8 cellular contexts compared by ENCODE assay signal in the genomic region with DNA sequence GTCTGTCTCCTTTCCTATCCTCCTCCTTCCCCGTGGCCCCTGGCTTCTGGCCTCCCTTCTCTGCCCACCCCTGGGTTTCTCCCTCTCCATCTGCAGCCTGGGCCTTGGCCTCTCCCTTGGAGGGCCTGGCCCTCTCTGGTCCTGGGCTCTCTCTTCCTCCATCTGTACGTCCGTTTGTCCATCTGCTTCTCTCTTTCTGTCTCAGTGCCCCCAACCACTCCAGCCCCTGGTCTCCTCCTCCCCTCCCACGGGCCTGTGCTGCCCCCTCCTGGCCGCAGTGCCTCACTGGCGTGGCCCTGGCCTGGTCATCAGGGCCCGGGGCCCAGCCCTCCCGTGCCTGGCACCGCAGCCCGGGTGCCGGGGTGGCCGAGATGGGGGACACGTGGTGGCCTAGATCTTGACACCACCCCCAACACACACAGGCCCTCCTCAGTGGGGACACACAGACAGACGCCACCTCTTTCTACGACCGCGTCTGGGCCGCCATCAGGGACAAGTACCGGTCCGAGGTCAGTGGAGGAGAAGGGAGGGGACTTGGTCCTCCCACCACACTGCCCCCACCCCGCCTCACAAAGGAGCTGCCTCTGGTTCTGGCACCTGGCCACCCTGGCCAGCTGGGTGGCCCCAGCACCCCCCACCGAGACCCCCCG. TPM values are rescaled to one million over a fixed set of nuclear protein-coding genes. Genes with fewer than 3 reads are reported as not detected.
DNase-seq lines count a peak whose midpoint lies in the region; ATAC-seq and TF ChIP-seq lines count a peak whose summit lies in the region.

No MANE protein-coding gene starts in this region.

- H3K36me3 Mint-ChIP-seq in chondrocyte (ENCODE audit: low read depth), result peaks cover 14% of the 10 kb centered on the region
- peaks cover 34 to 61% of the 10 kb centered on the region in 2 donors for H3K36me3 Mint-ChIP-seq in stimulated activated naive B cell treated with anti-CD40 and anti-IgM and Interleukin-4, amounts not matched to agents 10 μg/mL and 1 μg/mL and 100 μg/mL, for 72 hours

- H3K27me3 ChIP-seq in WERI-Rb-1 (ENCODE audit: insufficient read depth, low read depth, severe bottlenecking) (no peaks in the 10 kb centered on the region), right lobe of liver (no peaks in the 10 kb centered on the region)

- H3K4me3 Mint-ChIP-seq in chondrocyte (ENCODE audit: unreplicated experiment), result no peak overlapping the region
- no peak overlapping the region for H3K4me3 Mint-ChIP-seq in stimulated activated naive B cell treated with anti-CD40 and anti-IgM and Interleukin-4, amounts not matched to agents 10 μg/mL and 1 μg/mL and 100 μg/mL, for 72 hours

- no peak overlapping the region for H3K4me3 ChIP-seq in GM12875 (ENCODE audit: low read depth, low read length)
- H3K4me3 ChIP-seq in WERI-Rb-1 (ENCODE audit: low read depth, low read length), result no peak overlapping the region
- H3K4me3 ChIP-seq in right lobe of liver, result no peak overlapping the region

- ATAC-seq in right lobe of liver (peak; percentile 54 to 81 (median 74)), GM19467 (IDR thresholded peaks at IDR 0.05; ENCODE audit: unreplicated experiment) (no peak), HG03135 (IDR thresholded peaks at IDR 0.05; ENCODE audit: unreplicated experiment) (no peak)
- peak; percentile 78 to 81 for ATAC-seq in stimulated activated naive B cell treated with anti-CD40 and anti-IgM and Interleukin-4, amounts not matched to agents 10 μg/mL and 1 μg/mL and 100 μg/mL, for 72 hours (replicated peaks)

- in situ Hi-C loops in ACHN (cut with HindIII; ENCODE audit: low pct_ligation_motif_present, low pct_unique_long_range_greater_than_20kb, low sequenced_read_pairs), result no loop called here

- no peaks in the 10 kb centered on the region for H3K4me1 ChIP-seq in right lobe of liver

- no peaks in the 10 kb centered on the region for H3K4me1 Mint-ChIP-seq in chondrocyte (ENCODE audit: low read depth)
- peaks cover 11 to 14% of the 10 kb centered on the region in 2 donors for H3K4me1 Mint-ChIP-seq in stimulated activated naive B cell treated with anti-CD40 and anti-IgM and Interleukin-4, amounts not matched to agents 10 μg/mL and 1 μg/mL and 100 μg/mL, for 72 hours

- intact Hi-C loops in right lobe of liver (cut with DNase I), result loop anchor here in 1 of 2 donors (10.0 kb wide), 2 partner anchors 62 to 152 kb away; partner anchors contain the start of genes EPOR and TSPAN16

- no peaks in the 10 kb centered on the region for H3K9me3 Mint-ChIP-seq in chondrocyte (ENCODE audit: low read depth)
- no peaks in the 10 kb centered on the region for H3K9me3 Mint-ChIP-seq in stimulated activated naive B cell treated with anti-CD40 and anti-IgM and Interleukin-4, amounts not matched to agents 10 μg/mL and 1 μg/mL and 100 μg/mL, for 72 hours

- no peaks in the 10 kb centered on the region for H3K27me3 Mint-ChIP-seq in chondrocyte (ENCODE audit: low read depth)
- H3K27me3 Mint-ChIP-seq in stimulated activated naive B cell treated with anti-CD40 and anti-IgM and Interleukin-4, amounts not matched to agents 10 μg/mL and 1 μg/mL and 100 μg/mL, for 72 hours, result no peaks in the 10 kb centered on the region

- WGBS in right lobe of liver (ENCODE audit: insufficient coverage, low coverage, low lambda C conversion rate, missing lambda C conversion rate), result 56% methylated on average over 5 of the region's 23 CpGs

- H3K27ac ChIP-seq in WERI-Rb-1 (no peak overlapping the region; the same call in 1 of the 2 replicates), right lobe of liver (no peak overlapping the region)

- no peak overlapping the region for H3K27ac Mint-ChIP-seq in chondrocyte (ENCODE audit: unreplicated experiment)
- no peak overlapping the region for H3K27ac Mint-ChIP-seq in stimulated activated naive B cell treated with anti-CD40 and anti-IgM and Interleukin-4, amounts not matched to agents 10 μg/mL and 1 μg/mL and 100 μg/mL, for 72 hours

- TF ChIP-seq POLR2A in right lobe of liver (IDR thresholded peaks at IDR 0.05), result no peak

- peak; percentile 46 for DNase-seq in ACHN
- DNase-seq in WERI-Rb-1, result peak; percentile 79
- no peak for DNase-seq in chondrocyte (ENCODE audit: low spot score)
- peak in 2 of 3 donors; percentile 66 to 69 for DNase-seq in right lobe of liver
- peak; percentile 29 for DNase-seq in stimulated activated naive B cell treated with anti-CD40 and anti-IgM and Interleukin-4, amounts not matched to agents 10 μg/mL and 1 μg/mL and 100 μg/mL, for 72 hours

- TF ChIP-seq CTCF in GM12875 (IDR thresholded peaks at IDR 0.05; ENCODE audit: borderline replicate concordance, insufficient read depth, low read depth, low read length) (peak; percentile 77), WERI-Rb-1 (IDR thresholded peaks at IDR 0.05; ENCODE audit: low read depth, low read length) (peak; percentile 87), chondrocyte (IDR thresholded peaks at IDR 0.05) (peak; percentile 84), right lobe of liver (IDR thresholded peaks at IDR 0.05) (peak; percentile 61 to 81 (median 70))

- peaks cover 71% of the 10 kb centered on the region for H3K36me3 ChIP-seq in WERI-Rb-1
- H3K36me3 ChIP-seq in right lobe of liver, result peaks cover 0 to 53% (median 22%) of the 10 kb centered on the region in 4 donors

- H3K9me3 ChIP-seq in WERI-Rb-1 (ENCODE audit: severe bottlenecking) (no peaks in the 10 kb centered on the region), right lobe of liver (no peaks in the 10 kb centered on the region)

RNA-seq across cellular contexts. Expression of gene PRKCSH, which starts 11.3 kb away (rescaled TPM):
- total RNA-seq in chondrocyte (309 to 330 TPM (median 318 TPM) in 3 replicates), right lobe of liver (100 to 1,000 TPM; 114 to 206 (median 192) TPM)

RNA-seq across cellular contexts. Expression of gene ODAD3, which starts 11.9 kb away (rescaled TPM):
- 0.15 to 0.68 TPM (median 0.31 TPM) in 3 replicates for total RNA-seq in chondrocyte
- total RNA-seq in right lobe of liver, result under 1 TPM; 0.21 to 0.73 (median 0.54) TPM

RNA-seq across cellular contexts. Expression of gene RGL3, which starts 27.7 kb away (rescaled TPM):
- 0.70 to 0.97 TPM in 2 of 3 replicates, not detected in the other for total RNA-seq in chondrocyte
- total RNA-seq in right lobe of liver, result 10 to 100 TPM in 5 of 6 experiments, 1 to 10 TPM in 1; 6.7 to 26.6 (median 19.7) TPM

RNA-seq across cellular contexts. Expression of gene ELAVL3, which starts 34.1 kb away (rescaled TPM):
- 0.07 TPM in 1 of 3 replicates, not detected in the others for total RNA-seq in chondrocyte
- not detected for total RNA-seq in right lobe of liver

RNA-seq across cellular contexts. Expression of gene ZNF653, which starts 58.9 kb away (rescaled TPM):
- 6.8 to 8.6 TPM (median 8.2 TPM) in 3 replicates for total RNA-seq in chondrocyte
- total RNA-seq in right lobe of liver, result 1 to 10 TPM; 2.7 to 7.0 (median 3.9) TPM

Comparison
In these comparisons a context has a peak if more than half of its experiments do, and no peak if none do; other contexts are left out.
1. ATAC-seq: peak in right lobe of liver (4 of 4) and stimulated activated naive B cell treated with anti-CD40 and anti-IgM and Interleukin-4, amounts not matched to agents 10 μg/mL and 1 μg/mL and 100 μg/mL, for 72 hours (2 of 2); none in GM19467 (single experiment) and HG03135 (single experiment).
2. Peak in every context shown above with its lines, with median percentiles within 50 percentile points of each other: CTCF ChIP-seq.